Comparison of ENCODE assay signal across 8 cellular contexts in the genomic region with DNA sequence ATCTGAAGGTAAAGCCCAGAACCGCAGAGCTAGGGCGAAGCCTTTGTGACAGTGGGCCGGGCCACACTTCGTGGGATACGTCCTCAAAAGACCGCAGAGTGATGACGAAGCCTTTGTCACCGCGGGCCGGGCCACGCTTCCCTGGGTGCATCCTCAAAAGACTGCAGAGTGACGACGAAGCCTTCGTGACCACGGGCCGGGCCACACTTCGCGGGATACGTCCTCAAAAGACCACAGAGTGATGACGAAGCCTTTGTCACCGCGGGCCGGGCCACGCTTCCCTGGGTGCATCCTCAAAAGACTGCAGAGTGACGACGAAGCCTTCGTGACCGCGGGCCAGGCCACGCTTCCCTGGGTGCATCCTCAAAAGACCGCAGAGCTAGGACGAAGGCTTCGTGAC. TPM values are rescaled to one million over a fixed set of nuclear protein-coding genes. Genes with fewer than 3 reads are reported as not detected.
DNase-seq lines count a peak whose midpoint lies in the region; ATAC-seq, FAIRE-seq and TF ChIP-seq lines count a peak whose summit lies in the region.
"Not testable (repeated sequence)": the region's sequence is repeated elsewhere in the genome, so short reads cannot be mapped to it uniquely, and the experiment has no call there.

No MANE protein-coding gene starts in this region.

- H3K27ac ChIP-seq in RWPE2 (ENCODE audit: poor library complexity, severe bottlenecking); lower lobe of right lung: not testable (repeated sequence)

- H3K36me3 ChIP-seq in RWPE2 (ENCODE audit: low read depth) (peaks cover 32% of the 10 kb centered on the region), lower lobe of right lung (peaks cover 48% of the 10 kb centered on the region)

- not testable (repeated sequence) for TF ChIP-seq CTCF in RWPE2 (IDR thresholded peaks at IDR 0.05; ENCODE audit: poor library complexity, severe bottlenecking); chondrocyte (IDR thresholded peaks at IDR 0.05); lower lobe of right lung (IDR thresholded peaks at IDR 0.05)

- DNase-seq in RWPE2 (ENCODE audit: low spot score) (peak; percentile 42), chondrocyte (ENCODE audit: low spot score) (peak; percentile 82), cardiac septum (ENCODE audit: low spot score) (peak; percentile 36), lower lobe of right lung (peak; percentile 39), posterior vena cava (ENCODE audit: low spot score) (peak; percentile 41)
- DNase-seq in activated effector memory CD4-positive, alpha-beta T cell treated with anti-CD3 and anti-CD28 coated beads, Interleukin-2, amount 50 U/mL, for 16 hours = peak; percentile 53
- peak; percentile 37 for DNase-seq in stimulated activated CD8-positive, alpha-beta memory T cell treated with anti-CD3 and anti-CD28 coated beads, Interleukin-4, amount 100 ng/mL, for 48 hours
- not testable (repeated sequence) for DNase-seq in urothelium cell line (ENCODE audit: low spot score)

- ATAC-seq in RWPE2 (ENCODE audit: low read depth); lower lobe of right lung: not testable (repeated sequence)

- not testable (repeated sequence) for H3K4me3 Mint-ChIP-seq in chondrocyte (ENCODE audit: unreplicated experiment)

- not testable (repeated sequence) for H3K27me3 Mint-ChIP-seq in chondrocyte (ENCODE audit: low read depth)

- H3K27ac Mint-ChIP-seq in chondrocyte (ENCODE audit: unreplicated experiment) = not testable (repeated sequence)

- peaks cover 15% of the 10 kb centered on the region for H3K36me3 Mint-ChIP-seq in chondrocyte (ENCODE audit: low read depth)

- FAIRE-seq in urothelium cell line (lab: Jason Lieb, UNC) = peak; percentile 97

- not testable (repeated sequence) for H3K9me3 ChIP-seq in RWPE2 (ENCODE audit: severe bottlenecking); lower lobe of right lung

- H3K4me1 ChIP-seq in RWPE2 (ENCODE audit: insufficient read depth, poor library complexity, severe bottlenecking); lower lobe of right lung: not testable (repeated sequence)

- not testable (repeated sequence) for H3K9me3 Mint-ChIP-seq in chondrocyte (ENCODE audit: low read depth)

- H3K4me3 ChIP-seq in RWPE2 (ENCODE audit: severe bottlenecking); lower lobe of right lung: not testable (repeated sequence)

- intact Hi-C loops in cardiac septum (cut with DNase I); lower lobe of right lung (cut with DNase I); posterior vena cava (cut with DNase I): not testable (repeated sequence)

- H3K4me1 Mint-ChIP-seq in chondrocyte (ENCODE audit: low read depth) = peaks cover 13% of the 10 kb centered on the region

- not testable (repeated sequence) for H3K27me3 ChIP-seq in RWPE2 (ENCODE audit: insufficient read depth, poor library complexity, severe bottlenecking); lower lobe of right lung (ENCODE audit: low read depth)

RNA-seq across cellular contexts. Expression of a gene that starts 25.2 kb away (rescaled TPM):
- 7.7 to 8.6 TPM (median 7.9 TPM) in 3 replicates for total RNA-seq in chondrocyte
- 13.5 TPM for total RNA-seq in cardiac septum
- total RNA-seq in lower lobe of right lung = 16.8 TPM
- 10 to 100 TPM; 10.1 TPM for total RNA-seq in posterior vena cava

RNA-seq across cellular contexts. Expression of a gene that starts 25.8 kb away (rescaled TPM):
- 15.3 to 23.2 TPM (median 16.6 TPM) in 3 replicates for total RNA-seq in chondrocyte
- 22.1 TPM for total RNA-seq in cardiac septum
- 22.4 TPM for total RNA-seq in lower lobe of right lung
- 10 to 100 TPM; 12.6 to 16.9 TPM for total RNA-seq in posterior vena cava
